In genomic region chr19:2618611-2619010, GRCh38 we compare ENCODE assay signal across 1 cellular context.
TF ChIP-seq lines count a peak whose summit lies in the region.

No MANE protein-coding gene starts in this region.

TF ChIP-seq in GM12878, 131 proteins besides CTCF, POLR2A, EP300 and RAD21 (continued from another document):
- TF ChIP-seq CEBPZ (IDR thresholded peaks at IDR 0.05; ENCODE audit: low read depth, low read length) (no peak), MTA2 (IDR thresholded peaks at IDR 0.05; ENCODE audit: low read depth) (0 out of 2 replicates have a peak, but pooled peaks have one; percentile 38), CHD2 (IDR thresholded peaks at IDR 0.05; ENCODE audit: borderline replicate concordance, low read depth, low read length) (no peak), BMI1 (IDR thresholded peaks at IDR 0.05; ENCODE audit: borderline replicate concordance) (no peak), EED (IDR thresholded peaks at IDR 0.05; ENCODE audit: low read depth) (peak; percentile 49; the same call in 1 of the 2 replicates), NFXL1 (IDR thresholded peaks at IDR 0.05; ENCODE audit: borderline replicate concordance) (no peak), YBX1 (IDR thresholded peaks at IDR 0.05) (no peak), ZNF24 (IDR thresholded peaks at IDR 0.05) (no peak), RUNX3 (IDR thresholded peaks at IDR 0.05; ENCODE audit: low read length) (peak; percentile 83), PBX3 (IDR thresholded peaks at IDR 0.05; ENCODE audit: insufficient replicate concordance, low read depth, low read length) (peak; percentile 6), ATF2 (IDR thresholded peaks at IDR 0.05; ENCODE audit: low read length) (no peak), POU2F2 (IDR thresholded peaks at IDR 0.05; ENCODE audit: borderline replicate concordance, low read depth, low read length) (no peak), ZBED1 (IDR thresholded peaks at IDR 0.05; ENCODE audit: borderline replicate concordance) (no peak), NR2F1 (conservative IDR thresholded peaks at IDR 0.05) (0 out of 2 replicates have a peak, but pooled peaks have one; percentile 19), SP1 (IDR thresholded peaks at IDR 0.05; ENCODE audit: low read depth, low read length) (peak; percentile 16), DPF2 (IDR thresholded peaks at IDR 0.05) (0 out of 2 replicates have a peak, but pooled peaks have one; percentile 11), TARDBP (IDR thresholded peaks at IDR 0.05; ENCODE audit: borderline replicate concordance) (no peak), IKZF1 (conservative IDR thresholded peaks at IDR 0.05) (peak; percentile 57; the same call in 1 of the 2 replicates), SPI1 (IDR thresholded peaks at IDR 0.05; ENCODE audit: borderline replicate concordance, insufficient read depth, low read depth, low read length) (no peak), IKZF2 (IDR thresholded peaks at IDR 0.05) (peak; percentile 59 to 65; a peak in 2 of 4 replicates), KLF5 (IDR thresholded peaks at IDR 0.05; ENCODE audit: partially characterized antibody) (no peak), RBBP5 (conservative IDR thresholded peaks at IDR 0.05) (no peak), TBL1XR1 (IDR thresholded peaks at IDR 0.05; ENCODE audit: low read depth, low read length) (no peak), ETV6 (conservative IDR thresholded peaks at IDR 0.05 in 1 of 2, IDR thresholded peaks at IDR 0.05 in 1 of 2; ENCODE audit: borderline replicate concordance in 1 of 2, low read depth in 1 of 2) (peak in 1 of 2 experiments; percentile 20; a peak in 1 of 4 replicates), SRF (IDR thresholded peaks at IDR 0.05; ENCODE audit: low read depth in 2 of 2, low read length in 2 of 2) (no peak), CREM (IDR thresholded peaks at IDR 0.05; ENCODE audit: low read depth) (no peak), ZNF207 (IDR thresholded peaks at IDR 0.05; ENCODE audit: borderline replicate concordance) (no peak), JUNB (IDR thresholded peaks at IDR 0.05) (no peak), STAT1 (conservative IDR thresholded peaks at IDR 0.05) (no peak), RFX5 (IDR thresholded peaks at IDR 0.05; ENCODE audit: low read depth, low read length) (no peak), TCF12 (IDR thresholded peaks at IDR 0.05; ENCODE audit: low read depth, low read length) (peak; percentile 52; the same call in 1 of the 2 replicates)
